10 cellular contexts compared by ENCODE assay signal in genomic region chr12:47704719-47705118, GRCh38. TPM values are rescaled to one million over a fixed set of nuclear protein-coding genes. Genes with fewer than 3 reads are reported as not detected.
DNase-seq lines count a peak whose midpoint lies in the region; ATAC-seq, FAIRE-seq and TF ChIP-seq lines count a peak whose summit lies in the region.
"Had no signal": no experiment of that assay in that cellular context is flagged by ENCODE, and none has a peak within 500 bp of the region (broad histone marks: within the 10 kb centered on the region; RNA-seq: fewer than 3 reads in every experiment).

No MANE protein-coding gene starts in this region.

- no peak for TF ChIP-seq CTCF in AG04450 (IDR thresholded peaks at IDR 0.05; ENCODE audit: low read depth, low read length)
- TF ChIP-seq CTCF in HFFc6 (IDR thresholded peaks at IDR 0.05): no peak
- no peak for TF ChIP-seq CTCF in brain (conservative IDR thresholded peaks at IDR 0.05)

- H3K4me3 ChIP-seq in AG04450 (ENCODE audit: low read depth, low read length) (peak overlapping the region; percentile 78), mucosa of rectum (ENCODE audit: low read length in 2 of 2) (peak overlapping the region; percentile 82 to 89)

- H3K27me3 Mint-ChIP-seq in HFFc6 (ENCODE audit: insufficient read depth) (no peaks in the 10 kb centered on the region), brain (peaks cover 4% of the 10 kb centered on the region)

- H3K4me3 Mint-ChIP-seq in HFFc6: peak overlapping the region; percentile 94
- peak overlapping the region; percentile 84 to 96 (median 86) for H3K4me3 Mint-ChIP-seq in brain

- no peak for DNase-seq in AG04450 (ENCODE audit: low read depth, low spot score)
- no peak for DNase-seq in HFFc6
- no peak for DNase-seq in NCI-H774 (lab: John Stamatoyannopoulos, UW)
- no peak for DNase-seq in NCI-H1436 treated with DMSO at 0.1 percent for 48 hours (lab: John Stamatoyannopoulos, UW)
- no peak for DNase-seq in frontal cortex (ENCODE audit: low spot score in 2 of 2)
- DNase-seq: SHP77 treated with DMSO at 0.1 percent for 48 hours had no signal

- ATAC-seq in GM18498 (IDR thresholded peaks at IDR 0.05; ENCODE audit: unreplicated experiment): no peak

- no peaks in the 10 kb centered on the region for H3K9me3 ChIP-seq in AG04450 (ENCODE audit: control insufficient read depth, insufficient read depth, low read length)
- no peaks in the 10 kb centered on the region for H3K9me3 ChIP-seq in mucosa of rectum (ENCODE audit: control insufficient read depth in 2 of 2, low read length in 2 of 2)

- H3K27ac ChIP-seq in AG04450 (ENCODE audit: low read depth, low read length): no peak overlapping the region
- no peak overlapping the region for H3K27ac ChIP-seq in mucosa of rectum (ENCODE audit: low read depth in 2 of 2, low read length in 2 of 2)

- peaks cover 11 to 19% of the 10 kb centered on the region in 2 donors for H3K4me1 ChIP-seq in mucosa of rectum (ENCODE audit: control insufficient read depth in 2 of 2, insufficient read depth in 2 of 2, low read length in 2 of 2)

- H3K27me3 ChIP-seq in AG04450 (ENCODE audit: control insufficient read depth, insufficient read depth, low read length) (no peaks in the 10 kb centered on the region), mucosa of rectum (ENCODE audit: control insufficient read depth in 2 of 2, insufficient read depth in 2 of 2, low read length in 2 of 2) (no peaks in the 10 kb centered on the region)

- H3K36me3 Mint-ChIP-seq in HFFc6 (ENCODE audit: low read depth) (peaks cover 5% of the 10 kb centered on the region; the same call in 1 of the 2 replicates), brain (peaks cover 24% of the 10 kb centered on the region)

- H3K4me1 Mint-ChIP-seq in HFFc6 (ENCODE audit: low read depth): peaks cover 45% of the 10 kb centered on the region
- H3K4me1 Mint-ChIP-seq in brain: peaks cover 69% of the 10 kb centered on the region

- no peak for FAIRE-seq in frontal cortex (lab: Jason Lieb, UNC)
- FAIRE-seq: colon had no signal

- peaks cover 8 to 9% of the 10 kb centered on the region in 2 donors for H3K36me3 ChIP-seq in mucosa of rectum (ENCODE audit: control insufficient read depth in 2 of 2, insufficient read depth in 2 of 2, low read length in 2 of 2)

- CTCF ChIA-PET in AG04450 (lab: Charles Lee): interaction anchor here (0.5 to 5.2 kb wide), 19 partner anchors 8 to 481 kb away, joined by 3 to 33 read pairs (median 3); partner anchors contain the start of gene RAPGEF3

- peak overlapping the region; percentile 63 for H3K27ac Mint-ChIP-seq in HFFc6
- H3K27ac Mint-ChIP-seq in brain: peak overlapping the region; percentile 56 to 91 (median 81)

- POLR2A ChIA-PET in AG04450 (lab: Yijun Ruan, JAX): no interaction called here

- no peak overlapping the region for H3K9ac ChIP-seq in mucosa of rectum (ENCODE audit: low read depth in 1 of 2, low read length in 2 of 2)

- H3K9me3 Mint-ChIP-seq in HFFc6: no peaks in the 10 kb centered on the region
- H3K9me3 Mint-ChIP-seq in brain: no peaks in the 10 kb centered on the region

RNA-seq across cellular contexts. Expression of gene RPAP3, which starts 1.1 kb away (rescaled TPM):
- 18.5 and 28.2 TPM in 2 replicates for polyA plus RNA-seq in AG04450 (2011; rRNA removed)
- polyA minus RNA-seq in AG04450 (2011; rRNA and poly(A)+ RNA removed): 5.0 and 10.6 TPM in 2 replicates
- total RNA-seq in HFFc6 (2021; fragmentation: NEBNext Ultra II Directional; extraction: Animal tissue kit (Norgen Biotek cat#: 25700)): 10 to 100 TPM; 26.3 to 43.4 (median 39.0) TPM
- polyA plus RNA-seq in brain (ENCODE audit: insufficient read depth, low read depth, low replicate concordance): 6.2 TPM
- 23.6 TPM for total RNA-seq in frontal cortex

RNA-seq across cellular contexts. Expression of gene ENDOU, which starts 20.6 kb away (rescaled TPM):
- polyA plus RNA-seq in AG04450 (2011; rRNA removed) (0.07 and 0.10 TPM in 2 replicates), brain (ENCODE audit: insufficient read depth, low read depth, low replicate concordance) (0.80 TPM)
- 0.09 TPM in 1 of 2 replicates, not detected in the other for polyA minus RNA-seq in AG04450 (2011; rRNA and poly(A)+ RNA removed)
- under 1 TPM in 1 of 6 experiments, not detected in 5; 0.11 TPM for total RNA-seq in HFFc6 (2021; fragmentation: NEBNext Ultra II Directional; extraction: Animal tissue kit (Norgen Biotek cat#: 25700))
- total RNA-seq in frontal cortex: not detected

RNA-seq across cellular contexts. Expression of gene RAPGEF3, which starts 54.0 kb away (rescaled TPM):
- polyA plus RNA-seq in AG04450 (2011; rRNA removed) (1.7 and 2.1 TPM in 2 replicates), brain (ENCODE audit: insufficient read depth, low read depth, low replicate concordance) (10.3 TPM)
- 2.7 and 3.4 TPM in 2 replicates for polyA minus RNA-seq in AG04450 (2011; rRNA and poly(A)+ RNA removed)
- total RNA-seq in HFFc6 (2021; fragmentation: NEBNext Ultra II Directional; extraction: Animal tissue kit (Norgen Biotek cat#: 25700)): 1 to 10 TPM; 2.0 to 4.1 (median 3.1) TPM
- total RNA-seq in frontal cortex: 7.7 TPM
